Comparison of ENCODE assay signal across 10 cellular contexts in genomic region chr20:46206025-46206424, GRCh38.
DNase-seq lines count a peak whose midpoint lies in the region; ATAC-seq lines count a peak whose summit lies in the region.
"Had no signal": no experiment of that assay in that cellular context is flagged by ENCODE, and none has a peak within 500 bp of the region (broad histone marks: within the 10 kb centered on the region; RNA-seq: fewer than 3 reads in every experiment).

No MANE protein-coding gene starts in this region.

- no peak for ATAC-seq in central memory CD8-positive, alpha-beta T cell (replicated peaks; ENCODE audit: extremely low read depth, poor library complexity, severe bottlenecking)
- ATAC-seq in HG02870 (IDR thresholded peaks at IDR 0.05; ENCODE audit: unreplicated experiment) (no peak), HG02981 (IDR thresholded peaks at IDR 0.05; ENCODE audit: unreplicated experiment) (no peak)
- ATAC-seq: body of pancreas had no signal

- H3K36me3 Mint-ChIP-seq in central memory CD8-positive, alpha-beta T cell (ENCODE audit: insufficient read depth): no peaks in the 10 kb centered on the region

- DNase-seq in CMK (ENCODE audit: low read depth): peak; percentile 63
- peak; percentile 98 for DNase-seq in MV-4-11 (lab: John Stamatoyannopoulos, UW)
- no peak for DNase-seq in central memory CD8-positive, alpha-beta T cell (ENCODE audit: low spot score in 2 of 2)
- DNase-seq in mucosa of gallbladder (ENCODE audit: low spot score): peak; percentile 32
- DNase-seq in NCI-H1105 (lab: John Stamatoyannopoulos, UW): no peak
- no peak for DNase-seq in activated CD8-positive, alpha-beta memory T cell treated with anti-CD3 and anti-CD28 coated beads, Interleukin-2, amount 50 U/mL, for 48 hours
- DNase-seq: NCI-H146 had no signal

- peaks cover 26% of the 10 kb centered on the region for H3K4me1 Mint-ChIP-seq in central memory CD8-positive, alpha-beta T cell

- no peaks in the 10 kb centered on the region for H3K9me3 Mint-ChIP-seq in central memory CD8-positive, alpha-beta T cell

- no peak overlapping the region for H3K4me3 Mint-ChIP-seq in central memory CD8-positive, alpha-beta T cell

- H3K27me3 Mint-ChIP-seq in central memory CD8-positive, alpha-beta T cell: peaks cover 61% of the 10 kb centered on the region

- peak overlapping the region; percentile 29 for H3K27ac Mint-ChIP-seq in central memory CD8-positive, alpha-beta T cell (ENCODE audit: low read depth)

Comparison
In these comparisons a context has a peak if more than half of its experiments do, and no peak if none do; other contexts are left out.
1. DNase-seq: peak in CMK (single experiment), MV-4-11 (single experiment) and mucosa of gallbladder (single experiment); none in central memory CD8-positive, alpha-beta T cell (0 of 2), NCI-H1105 (single experiment) and activated CD8-positive, alpha-beta memory T cell treated with anti-CD3 and anti-CD28 coated beads, Interleukin-2, amount 50 U/mL, for 48 hours (single experiment).